In genomic region chr20:16574656-16575355, GRCh38 we compare ENCODE assay signal across 1 cellular context.
TF ChIP-seq lines count a peak whose summit lies in the region.

No MANE protein-coding gene starts in this region.

TF ChIP-seq in HepG2, 621 proteins besides CTCF, POLR2A, EP300 and RAD21 (continued from another document):
- peak; percentile 47; the same call in 1 of the 2 replicates for TF ChIP-seq PAXIP1 (CRISPR knock-in tag; conservative IDR thresholded peaks at IDR 0.05)
- no peak; the same call in 1 of the 2 replicates for TF ChIP-seq ZNF607 (CRISPR knock-in tag; IDR thresholded peaks at IDR 0.05; ENCODE audit: borderline replicate concordance)
- peak; percentile 56; the same call in 1 of the 2 replicates for TF ChIP-seq RFX5 (IDR thresholded peaks at IDR 0.05; ENCODE audit: low read depth, low read length)
- no peak; the same call in 1 of the 2 replicates for TF ChIP-seq ZNF788 (CRISPR knock-in tag; IDR thresholded peaks at IDR 0.05; ENCODE audit: borderline replicate concordance)
- TF ChIP-seq KDM3A (CRISPR knock-in tag; IDR thresholded peaks at IDR 0.05; ENCODE audit: low read depth): peak; percentile 88
- peak; percentile 39; the same call in 1 of the 2 replicates for TF ChIP-seq MEF2D (CRISPR knock-in tag; IDR thresholded peaks at IDR 0.05)
- TF ChIP-seq NFIB (CRISPR knock-in tag; IDR thresholded peaks at IDR 0.05; ENCODE audit: borderline replicate concordance): no peak
- no peak; the same call in none of the 2 replicates for TF ChIP-seq ZNF24 (IDR thresholded peaks at IDR 0.05)
- TF ChIP-seq ZBTB42 (CRISPR knock-in tag; IDR thresholded peaks at IDR 0.05): 0 out of 2 replicates have a peak, but pooled peaks have one; percentile 70
- TF ChIP-seq ZBTB33 (CRISPR knock-in tag; IDR thresholded peaks at IDR 0.05): no peak
- no peak for TF ChIP-seq TAF15 (IDR thresholded peaks at IDR 0.05; ENCODE audit: low read depth, low read length, poor library complexity, severe bottlenecking)
- 0 out of 2 replicates have a peak, but pooled peaks have one; percentile 25 for TF ChIP-seq SNAPC2 (CRISPR knock-in tag; IDR thresholded peaks at IDR 0.05)
- no peak for TF ChIP-seq MAFF (IDR thresholded peaks at IDR 0.05; ENCODE audit: low read depth, low read length)
- no peak for TF ChIP-seq ELK4 (CRISPR knock-in tag; IDR thresholded peaks at IDR 0.05; ENCODE audit: borderline replicate concordance)
- no peak for TF ChIP-seq ZNF570 (CRISPR knock-in tag; IDR thresholded peaks at IDR 0.05; ENCODE audit: borderline replicate concordance)
- TF ChIP-seq MTF1 (CRISPR knock-in tag; IDR thresholded peaks at IDR 0.05): no peak
- TF ChIP-seq NFE2L2 (IDR thresholded peaks at IDR 0.05; ENCODE audit: low read length): no peak
- peak; percentile 91; the same call in 1 of the 2 replicates for TF ChIP-seq PHF21A (CRISPR knock-in tag; IDR thresholded peaks at IDR 0.05)
- TF ChIP-seq NAIF1 (CRISPR knock-in tag; IDR thresholded peaks at IDR 0.05; ENCODE audit: borderline replicate concordance): no peak
- TF ChIP-seq KMT2A (CRISPR knock-in tag; IDR thresholded peaks at IDR 0.05): peak; percentile 83
- no peak for TF ChIP-seq USF2 (IDR thresholded peaks at IDR 0.05; ENCODE audit: low read depth, low read length)
- TF ChIP-seq USF2 (CRISPR knock-in tag; IDR thresholded peaks at IDR 0.05; ENCODE audit: borderline replicate concordance): peak; percentile 86; the same call in 1 of the 2 replicates
- TF ChIP-seq ZNF468 (CRISPR knock-in tag; IDR thresholded peaks at IDR 0.05): no peak
- TF ChIP-seq ZNF563 (CRISPR knock-in tag; IDR thresholded peaks at IDR 0.05): peak; percentile 87
- TF ChIP-seq ZSCAN22 (CRISPR knock-in tag; IDR thresholded peaks at IDR 0.05): no peak
- TF ChIP-seq TARDBP (CRISPR knock-in tag; IDR thresholded peaks at IDR 0.05): peak; percentile 82; the same call in 1 of the 2 replicates
- TF ChIP-seq ZNF772 (CRISPR knock-in tag; IDR thresholded peaks at IDR 0.05): 0 out of 2 replicates have a peak, but pooled peaks have one; percentile 52
- TF ChIP-seq ZBED4 (CRISPR knock-in tag; IDR thresholded peaks at IDR 0.05; ENCODE audit: borderline replicate concordance): peak; percentile 94
- TF ChIP-seq TEF (CRISPR knock-in tag; IDR thresholded peaks at IDR 0.05): no peak; the same call in 1 of the 2 replicates
- TF ChIP-seq JUNB (CRISPR knock-in tag; IDR thresholded peaks at IDR 0.05; ENCODE audit: borderline replicate concordance): no peak
- TF ChIP-seq FOXM1 (CRISPR knock-in tag; IDR thresholded peaks at IDR 0.05): no peak
- peak; percentile 98 for TF ChIP-seq KLF12 (CRISPR knock-in tag; IDR thresholded peaks at IDR 0.05; ENCODE audit: borderline replicate concordance)
